In the genomic region with DNA sequence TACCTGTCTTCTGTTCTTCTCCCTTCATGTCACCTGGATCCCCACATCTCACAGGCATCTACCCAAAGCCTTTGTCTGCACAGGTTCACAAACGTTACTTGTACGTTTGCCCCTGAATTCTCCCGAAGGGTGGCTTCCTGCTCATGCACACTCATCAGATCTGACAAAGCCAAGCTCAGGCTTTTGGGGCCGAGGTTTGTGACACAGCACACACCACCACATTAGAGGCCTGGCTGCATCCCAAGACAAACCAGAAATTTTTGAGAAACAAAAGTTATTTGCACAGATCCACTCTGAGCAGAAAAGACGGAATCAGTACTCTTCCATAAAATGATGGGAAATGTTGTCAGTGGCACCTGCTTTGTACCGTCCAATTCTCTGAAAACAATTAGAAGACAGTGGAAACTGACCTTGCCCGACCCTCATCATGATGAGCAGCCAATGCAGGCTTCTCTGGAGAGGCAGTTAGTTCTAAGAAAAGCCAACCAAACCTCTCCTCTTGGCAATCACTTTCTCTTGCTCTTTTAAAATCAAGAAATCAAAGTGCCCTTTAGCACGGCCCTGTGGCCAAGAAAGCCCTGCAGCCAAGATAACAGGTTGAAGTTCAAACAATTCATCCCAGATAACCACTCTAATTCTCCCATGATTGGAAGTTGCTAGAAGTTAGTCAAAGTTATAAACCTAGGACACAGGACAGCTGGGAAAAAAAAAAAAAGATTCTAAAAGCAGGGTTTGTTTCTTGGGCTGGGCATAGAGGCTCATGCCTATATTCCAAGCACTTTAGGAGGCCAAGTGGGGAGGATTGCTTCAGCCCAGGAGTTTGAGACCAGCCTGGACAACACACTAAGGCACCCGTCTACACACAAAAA, we compare ENCODE assay signal across 11 cellular contexts. TPM values are rescaled to one million over a fixed set of nuclear protein-coding genes. Genes with fewer than 3 reads are reported as not detected.
A peak's percentile ranks its signal among the peaks of the same experiment; 100 is the strongest.
DNase-seq lines count a peak whose midpoint lies in the region; ATAC-seq and TF ChIP-seq lines count a peak whose summit lies in the region.
"Had no signal": no experiment of that assay in that cellular context is flagged by ENCODE, and none has a peak within 500 bp of the region (broad histone marks: within the 10 kb centered on the region; RNA-seq: fewer than 3 reads in every experiment).

No MANE protein-coding gene starts in this region.

- H3K27ac ChIP-seq in brain microvascular endothelial cell (peak overlapping the region; percentile 91), transverse colon (peak overlapping the region; percentile 83 to 86 (median 84))
- H3K27ac ChIP-seq: foreskin keratinocyte, VCaP had no signal

- DNase-seq in activated gamma-delta T cell treated with Interleukin-2 at 50 U/mL for 16 hours = peak; percentile 18
- no peak for DNase-seq in activated gamma-delta T cell (lab: John Stamatoyannopoulos, UW)
- DNase-seq in brain microvascular endothelial cell = peak; percentile 62
- peak; percentile 10 for DNase-seq in myocyte (ENCODE audit: low read depth)
- peak; percentile 47 for DNase-seq in transverse colon
- DNase-seq in NAMALWA (ENCODE audit: low spot score) = no peak
- DNase-seq: foreskin keratinocyte, KBM-7 had no signal

- H3K4me1 ChIP-seq in transverse colon = peaks cover 38 to 68% (median 48%) of the 10 kb centered on the region in 4 donors

- no peak overlapping the region for H3K4me3 ChIP-seq in brain microvascular endothelial cell (ENCODE audit: low read depth, low read length)
- peak overlapping the region in 2 of 4 donors; percentile 0 to 28 for H3K4me3 ChIP-seq in transverse colon

- in situ Hi-C loops in brain microvascular endothelial cell (cut with HindIII; ENCODE audit: low pct_ligation_motif_present, low sequenced_read_pairs) = no loop called here
- in situ Hi-C loops in transverse colon (cut with MboI; ENCODE audit: low pct_ligation_motif_present in 1 of 4, low pct_unique_long_range_greater_than_20kb in 1 of 4, low sequenced_read_pairs in 3 of 4) = no loop called here

- TF ChIP-seq CTCF in brain microvascular endothelial cell (IDR thresholded peaks at IDR 0.05; ENCODE audit: low read depth, low read length, missing control alignments) = no peak
- peak in 1 of 5 experiments; percentile 17 for TF ChIP-seq CTCF in transverse colon (IDR thresholded peaks at IDR 0.05)

- 19 to 42% methylated on average over 5 to 9 of the region's 9 CpGs for WGBS in transverse colon (ENCODE audit: low coverage in 1 of 2), 2 donors

- H3K9me3 ChIP-seq in transverse colon = no peaks in the 10 kb centered on the region

- TF ChIP-seq EP300 in transverse colon (IDR thresholded peaks at IDR 0.05; ENCODE audit: low read depth) = no peak

- intact Hi-C loops in transverse colon (cut with DNase I; ENCODE audit: low total_unique reads) = no loop called here

- ATAC-seq in HG03045 (IDR thresholded peaks at IDR 0.05; ENCODE audit: unreplicated experiment) = no peak
- no peak for ATAC-seq in HG03139 (IDR thresholded peaks at IDR 0.05; ENCODE audit: unreplicated experiment)
- ATAC-seq: foreskin keratinocyte had no signal

- no peak for TF ChIP-seq POLR2A in transverse colon (IDR thresholded peaks at IDR 0.05)

- H3K36me3 ChIP-seq in brain microvascular endothelial cell (replicated peaks) (no peaks in the 10 kb centered on the region), transverse colon (no peaks in the 10 kb centered on the region)

- no peaks in the 10 kb centered on the region for H3K27me3 ChIP-seq in brain microvascular endothelial cell (replicated peaks)
- H3K27me3 ChIP-seq in transverse colon = no peaks in the 10 kb centered on the region
- H3K27me3 ChIP-seq: foreskin keratinocyte had no signal

RNA-seq across cellular contexts. Expression of a gene that starts 13.6 kb away (rescaled TPM):
- total RNA-seq in myocyte (65.8 and 71.2 TPM in 2 replicates), transverse colon (100 to 1,000 TPM; 146 to 192 (median 156) TPM)
- 30.0 TPM for polyA plus RNA-seq in myocyte (2012)

Comparison
In these comparisons a context has a peak if more than half of its experiments do, and no peak if none do; other contexts are left out.
1. DNase-seq: peak in activated gamma-delta T cell treated with Interleukin-2 at 50 U/mL for 16 hours (single experiment), brain microvascular endothelial cell (single experiment), myocyte (single experiment) and transverse colon (single experiment); none in activated gamma-delta T cell (single experiment) and NAMALWA (single experiment).